7 cellular contexts compared by ENCODE assay signal in genomic region chr19:29837448-29837961, GRCh38. TPM values are rescaled to one million over a fixed set of nuclear protein-coding genes. Genes with fewer than 3 reads are reported as not detected.
DNase-seq lines count a peak whose midpoint lies in the region; ATAC-seq and TF ChIP-seq lines count a peak whose summit lies in the region.

No MANE protein-coding gene starts in this region.

- no peak for TF ChIP-seq CTCF in esophagus muscularis mucosa (IDR thresholded peaks at IDR 0.05)

- no peak for TF ChIP-seq POLR2A in esophagus muscularis mucosa (IDR thresholded peaks at IDR 0.05; ENCODE audit: low read depth)

- H3K36me3 ChIP-seq in esophagus muscularis mucosa: no peaks in the 10 kb centered on the region

- peaks cover 3% of the 10 kb centered on the region for H3K27me3 Mint-ChIP-seq in activated T-cell treated with anti-CD3 and anti-CD28 coated beads, Interleukin-2, amount 50 U/mL, for 4 hours (ENCODE audit: low read depth)
- peaks cover 39 to 42% of the 10 kb centered on the region in 2 donors for H3K27me3 Mint-ChIP-seq in stimulated activated naive B cell treated with anti-CD40 and anti-IgM and Interleukin-4, amounts not matched to agents 10 μg/mL and 1 μg/mL and 100 μg/mL, for 72 hours

- H3K4me1 Mint-ChIP-seq in activated T-cell treated with anti-CD3 and anti-CD28 coated beads, Interleukin-2, amount 50 U/mL, for 4 hours (ENCODE audit: low read depth): peaks cover 43% of the 10 kb centered on the region
- H3K4me1 Mint-ChIP-seq in stimulated activated naive B cell treated with anti-CD40 and anti-IgM and Interleukin-4, amounts not matched to agents 10 μg/mL and 1 μg/mL and 100 μg/mL, for 72 hours: peaks cover 11 to 16% of the 10 kb centered on the region in 2 donors

- DNase-seq in GM19240 (ENCODE audit: insufficient read length, low spot score) (peak; percentile 45), LoVo (ENCODE audit: low spot score) (no peak), G401 (ENCODE audit: low spot score) (no peak), esophagus muscularis mucosa (ENCODE audit: extremely low spot score) (no peak)
- peak; percentile 18 for DNase-seq in activated T-cell treated with anti-CD3 and anti-CD28 coated beads, Interleukin-2, amount 50 U/mL, for 4 hours
- DNase-seq in stimulated activated naive B cell treated with anti-CD40 and anti-IgM and Interleukin-4, amounts not matched to agents 10 μg/mL and 1 μg/mL and 100 μg/mL, for 72 hours: peak; percentile 53

- peaks cover 0 to 33% (median 0%) of the 10 kb centered on the region in 4 donors for H3K27me3 ChIP-seq in esophagus muscularis mucosa

- no peaks in the 10 kb centered on the region for H3K9me3 ChIP-seq in esophagus muscularis mucosa

- H3K4me1 ChIP-seq in esophagus muscularis mucosa: peaks cover 0 to under 1% (median 0%) of the 10 kb centered on the region in 4 donors

- peak; percentile 53 for ATAC-seq in HG03025 (IDR thresholded peaks at IDR 0.05; ENCODE audit: low FRiP score, unreplicated experiment)
- peak; percentile 91 to 94 for ATAC-seq in activated T-cell treated with anti-CD3 and anti-CD28 coated beads, Interleukin-2, amount 50 U/mL, for 4 hours
- ATAC-seq in stimulated activated naive B cell treated with anti-CD40 and anti-IgM and Interleukin-4, amounts not matched to agents 10 μg/mL and 1 μg/mL and 100 μg/mL, for 72 hours (replicated peaks): peak; percentile 95

- in situ Hi-C loops in G401 (cut with HindIII; ENCODE audit: low sequenced_read_pairs): no loop called here

- 80% methylated on average over 5 of the region's 6 CpGs for WGBS in esophagus muscularis mucosa

- no peaks in the 10 kb centered on the region for H3K9me3 Mint-ChIP-seq in activated T-cell treated with anti-CD3 and anti-CD28 coated beads, Interleukin-2, amount 50 U/mL, for 4 hours
- H3K9me3 Mint-ChIP-seq in stimulated activated naive B cell treated with anti-CD40 and anti-IgM and Interleukin-4, amounts not matched to agents 10 μg/mL and 1 μg/mL and 100 μg/mL, for 72 hours: no peaks in the 10 kb centered on the region

- TF ChIP-seq EP300 in esophagus muscularis mucosa (IDR thresholded peaks at IDR 0.05): no peak

- H3K4me3 ChIP-seq in esophagus muscularis mucosa: no peak overlapping the region

- no peak overlapping the region for H3K27ac ChIP-seq in esophagus muscularis mucosa (replicated peaks in 1 of 4)

- H3K27ac Mint-ChIP-seq in stimulated activated naive B cell treated with anti-CD40 and anti-IgM and Interleukin-4, amounts not matched to agents 10 μg/mL and 1 μg/mL and 100 μg/mL, for 72 hours: peak overlapping the region; percentile 93

- peak overlapping the region; percentile 54 for H3K4me3 Mint-ChIP-seq in activated T-cell treated with anti-CD3 and anti-CD28 coated beads, Interleukin-2, amount 50 U/mL, for 4 hours
- peak overlapping the region; percentile 62 to 63 for H3K4me3 Mint-ChIP-seq in stimulated activated naive B cell treated with anti-CD40 and anti-IgM and Interleukin-4, amounts not matched to agents 10 μg/mL and 1 μg/mL and 100 μg/mL, for 72 hours

- intact Hi-C loops in esophagus muscularis mucosa (cut with DNase I): no loop called here

- no peaks in the 10 kb centered on the region for H3K36me3 Mint-ChIP-seq in activated T-cell treated with anti-CD3 and anti-CD28 coated beads, Interleukin-2, amount 50 U/mL, for 4 hours (ENCODE audit: insufficient read depth)
- H3K36me3 Mint-ChIP-seq in stimulated activated naive B cell treated with anti-CD40 and anti-IgM and Interleukin-4, amounts not matched to agents 10 μg/mL and 1 μg/mL and 100 μg/mL, for 72 hours: no peaks in the 10 kb centered on the region

RNA-seq across cellular contexts. Expression of gene CCNE1, which starts 25.7 kb away (rescaled TPM):
- 10 to 100 TPM; 17.4 to 30.2 (median 26.7) TPM for total RNA-seq in activated T-cell treated with anti-CD3 and anti-CD28 coated beads, Interleukin-2, amount 50 U/mL, for 4 hours
- total RNA-seq in G401 (2014; rRNA removed; shearing (Covaris generic)): 50.8 and 76.0 TPM in 2 replicates
- total RNA-seq in esophagus muscularis mucosa: 1 to 10 TPM in 3 of 4 donors, under 1 TPM in 1; 0.42 to 4.0 (median 2.4) TPM

Comparison
In these comparisons a context has a peak if more than half of its experiments do, and no peak if none do; other contexts are left out.
1. DNase-seq: peak in GM19240 (single experiment), activated T-cell treated with anti-CD3 and anti-CD28 coated beads, Interleukin-2, amount 50 U/mL, for 4 hours (single experiment) and stimulated activated naive B cell treated with anti-CD40 and anti-IgM and Interleukin-4, amounts not matched to agents 10 μg/mL and 1 μg/mL and 100 μg/mL, for 72 hours (single experiment); none in LoVo (single experiment), G401 (single experiment) and esophagus muscularis mucosa (single experiment).
2. Peak in every context shown above with its lines, with median percentiles within 50 percentile points of each other: ATAC-seq.